21 cellular contexts compared by ENCODE assay signal in the genomic region with DNA sequence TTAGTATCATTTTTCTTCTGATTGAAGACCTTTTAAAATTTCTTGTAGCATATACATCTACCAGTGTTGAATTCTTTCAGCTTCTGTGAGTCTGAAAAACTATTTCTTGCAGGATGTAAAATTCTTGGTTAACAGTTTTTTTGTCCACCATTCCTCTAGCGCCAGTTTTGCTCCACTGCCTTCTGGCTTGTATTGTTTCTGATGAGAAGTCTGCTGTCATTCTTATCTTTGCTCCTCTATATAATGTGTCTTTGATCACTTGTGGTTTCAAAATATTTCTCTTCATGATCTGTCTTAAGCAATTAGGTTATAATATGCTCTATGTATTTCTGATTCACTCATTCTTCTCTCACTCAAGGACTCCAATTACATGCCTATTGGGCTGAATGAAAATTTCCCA.
A peak's percentile ranks its signal among the peaks of the same experiment; 100 is the strongest.
DNase-seq lines count a peak whose midpoint lies in the region; ATAC-seq, FAIRE-seq and TF ChIP-seq lines count a peak whose summit lies in the region.
"Had no signal": no experiment of that assay in that cellular context is flagged by ENCODE, and none has a peak within 500 bp of the region (broad histone marks: within the 10 kb centered on the region; RNA-seq: fewer than 3 reads in every experiment).

No MANE protein-coding gene starts in this region.

- H4K5ac ChIP-seq in mesendoderm (ENCODE audit: low read length): no peak overlapping the region

- DNase-seq in DMS53 (lab: John Stamatoyannopoulos, UW) (peak; percentile 27), DMS53 treated with DMSO at 0.1 percent for 48 hours (lab: John Stamatoyannopoulos, UW; ENCODE audit: unreplicated experiment) (no peak), HepG2 (ENCODE audit: low spot score) (no peak), right lobe of liver (no peak), SW480 (ENCODE audit: low spot score) (peak; percentile 22), mesendoderm (peak; percentile 23)
- no peak for DNase-seq in effector CD4-positive, alpha-beta T cell
- DNase-seq: AML-193; Caco-2; CD4-positive, alpha-beta T cell; HCEC 1CT had no signal

- H3K27ac ChIP-seq in HepG2 (ENCODE audit: extremely low read length, insufficient read depth, low read length): no peak overlapping the region
- H3K27ac ChIP-seq in right lobe of liver: no peak overlapping the region
- H3K27ac ChIP-seq in mesendoderm (ENCODE audit: low read depth, low read length): no peak overlapping the region
- H3K27ac ChIP-seq: 22Rv1, A549, C4-2B had no signal

- no TSS peak for BruUV-seq in HepG2 (replicated peaks; lab: Mats Ljungman, UMichigan)

- POLR2A ChIA-PET in HepG2 (lab: Yijun Ruan, JAX): no interaction called here

- CTCF ChIA-PET in HepG2 (lab: Yijun Ruan, JAX; ENCODE audit: low intra/inter-chr PET ratio, low total read pairs): no interaction called here

- TF ChIP-seq CTCF in HepG2 (CRISPR knock-in tag; IDR thresholded peaks at IDR 0.05) (no peak), right lobe of liver (IDR thresholded peaks at IDR 0.05) (no peak)

- H2BK5ac ChIP-seq in mesendoderm (ENCODE audit: low read length): no peak overlapping the region

- H3K4me3 ChIP-seq in HepG2 (replicated peaks in 1 of 3; ENCODE audit: insufficient read depth in 1 of 3, low read depth in 2 of 3, low read length in 3 of 3): no peak overlapping the region
- H3K4me3 ChIP-seq in right lobe of liver: no peak overlapping the region
- H3K4me3 ChIP-seq in mesendoderm (ENCODE audit: low read length): no peak overlapping the region
- H3K4me3 ChIP-seq: A549, GM23338 had no signal

- H3K9me3 ChIP-seq in HepG2 (ENCODE audit: low read length) (peaks cover 23% of the 10 kb centered on the region), right lobe of liver (no peaks in the 10 kb centered on the region)
- H3K9me3 ChIP-seq: A549 had no signal

- no peak overlapping the region for H2BK15ac ChIP-seq in mesendoderm (replicated peaks; ENCODE audit: low read depth)

- H3K18ac ChIP-seq in mesendoderm (ENCODE audit: low read length): no peak overlapping the region

- H3K9ac ChIP-seq in HepG2 (ENCODE audit: insufficient read depth, low read depth, low read length) (no peak overlapping the region), mesendoderm (ENCODE audit: low read length) (no peak overlapping the region)

- H3K4me1 ChIP-seq in HepG2 (ENCODE audit: insufficient read depth, low read length) (no peaks in the 10 kb centered on the region), right lobe of liver (no peaks in the 10 kb centered on the region), mesendoderm (ENCODE audit: control insufficient read depth, low read depth, low read length) (no peaks in the 10 kb centered on the region)
- H3K4me1 ChIP-seq: A549, Caco-2 had no signal

- H4K20me1 ChIP-seq in HepG2 (ENCODE audit: insufficient read depth, low read length): no peaks in the 10 kb centered on the region

- H3K79me2 ChIP-seq in HepG2 (ENCODE audit: insufficient read depth, low read length) (no peaks in the 10 kb centered on the region), mesendoderm (ENCODE audit: control insufficient read depth, insufficient read depth, low read length) (no peaks in the 10 kb centered on the region)

- no peak overlapping the region for H2AK5ac ChIP-seq in mesendoderm (ENCODE audit: low read length)

- no peak for TF ChIP-seq EP300 in HepG2 (IDR thresholded peaks at IDR 0.05; ENCODE audit: low read depth in 2 of 2, low read length in 2 of 2)
- no peak for TF ChIP-seq EP300 in HepG2 (CRISPR knock-in tag; IDR thresholded peaks at IDR 0.05; ENCODE audit: borderline replicate concordance)

- TF ChIP-seq RAD21 in HepG2 (CRISPR knock-in tag; IDR thresholded peaks at IDR 0.05): no peak

- intact Hi-C loops in HepG2 (cut with micrococcal nuclease; ENCODE audit: unreplicated experiment): no loop called here
- intact Hi-C loops in right lobe of liver (cut with DNase I): no loop called here

- no peak for FAIRE-seq in HepG2 (lab: Jason Lieb, UNC)
- FAIRE-seq: A549, D721Med, G401.6, GM12891, GM19239, H54 had no signal

- no peak overlapping the region for H3K4me2 ChIP-seq in HepG2 (ENCODE audit: low read depth, low read length)
- H3K4me2 ChIP-seq in mesendoderm (ENCODE audit: low read length): no peak overlapping the region
- H3K4me2 ChIP-seq: A549, GM23338 had no signal

- in situ Hi-C loops in HepG2 (cut with HindIII; ENCODE audit: extremely low pct_ligation_motif_present, low pct_unique_long_range_greater_than_20kb): no loop called here

- H3K36me3 ChIP-seq in HepG2 (replicated peaks in 1 of 2; ENCODE audit: control insufficient read depth in 1 of 2, insufficient read depth in 2 of 2, low read length in 2 of 2) (no peaks in the 10 kb centered on the region), right lobe of liver (no peaks in the 10 kb centered on the region), mesendoderm (ENCODE audit: control insufficient read depth, insufficient read depth, low read length) (no peaks in the 10 kb centered on the region)

- no peak for TF ChIP-seq POLR2A in HepG2 (IDR thresholded peaks at IDR 0.05; ENCODE audit: insufficient read depth in 1 of 2, low read depth in 2 of 2, low read length in 2 of 2)
- no peak for TF ChIP-seq POLR2A in right lobe of liver (IDR thresholded peaks at IDR 0.05)

- H3K23ac ChIP-seq in mesendoderm (ENCODE audit: low read length): no peak overlapping the region

- no peak overlapping the region for H2BK120ac ChIP-seq in mesendoderm (ENCODE audit: low read depth, low read length)

- H4K8ac ChIP-seq in mesendoderm (ENCODE audit: low read depth, low read length): no peak overlapping the region

- H3K27me3 ChIP-seq in HepG2 (ENCODE audit: control insufficient read depth in 1 of 2, insufficient read depth in 2 of 2, low read length in 2 of 2) (no peaks in the 10 kb centered on the region), right lobe of liver (no peaks in the 10 kb centered on the region), mesendoderm (ENCODE audit: insufficient read depth, low read length, poor library complexity) (no peaks in the 10 kb centered on the region)

- H3K79me1 ChIP-seq in mesendoderm (ENCODE audit: low read length): no peaks in the 10 kb centered on the region

- 54% methylated on average over 1 of the region's 1 CpG for WGBS in HepG2 (ENCODE audit: low lambda C conversion rate)
- WGBS in right lobe of liver (ENCODE audit: insufficient coverage, low coverage, low lambda C conversion rate, missing lambda C conversion rate): 77% methylated on average over 1 of the region's 1 CpG
- WGBS in mesendoderm (ENCODE audit: extremely low coverage, insufficient coverage, low lambda C conversion rate): no CpG with 5 or more reads among the region's 1 CpG

- no peak overlapping the region for H3K56ac ChIP-seq in mesendoderm (ENCODE audit: low read length)

- no peak for ATAC-seq in HepG2
- ATAC-seq in right lobe of liver: no peak
- no peak for ATAC-seq in HG03469 (IDR thresholded peaks at IDR 0.05; ENCODE audit: unreplicated experiment)
- ATAC-seq: A549, GM23338 had no signal

- no peak overlapping the region for H3K4ac ChIP-seq in mesendoderm (ENCODE audit: low read depth, low read length)

- no peak overlapping the region for H2AFZ ChIP-seq in HepG2 (ENCODE audit: low read length)
- H2AFZ ChIP-seq: GM23338 had no signal

TF ChIP-seq in HepG2, 621 proteins besides CTCF, POLR2A, EP300 and RAD21:
- TF ChIP-seq ZNF317 (CRISPR knock-in tag; IDR thresholded peaks at IDR 0.05): peak; percentile 98
- TF ChIP-seq, protein P1, sequence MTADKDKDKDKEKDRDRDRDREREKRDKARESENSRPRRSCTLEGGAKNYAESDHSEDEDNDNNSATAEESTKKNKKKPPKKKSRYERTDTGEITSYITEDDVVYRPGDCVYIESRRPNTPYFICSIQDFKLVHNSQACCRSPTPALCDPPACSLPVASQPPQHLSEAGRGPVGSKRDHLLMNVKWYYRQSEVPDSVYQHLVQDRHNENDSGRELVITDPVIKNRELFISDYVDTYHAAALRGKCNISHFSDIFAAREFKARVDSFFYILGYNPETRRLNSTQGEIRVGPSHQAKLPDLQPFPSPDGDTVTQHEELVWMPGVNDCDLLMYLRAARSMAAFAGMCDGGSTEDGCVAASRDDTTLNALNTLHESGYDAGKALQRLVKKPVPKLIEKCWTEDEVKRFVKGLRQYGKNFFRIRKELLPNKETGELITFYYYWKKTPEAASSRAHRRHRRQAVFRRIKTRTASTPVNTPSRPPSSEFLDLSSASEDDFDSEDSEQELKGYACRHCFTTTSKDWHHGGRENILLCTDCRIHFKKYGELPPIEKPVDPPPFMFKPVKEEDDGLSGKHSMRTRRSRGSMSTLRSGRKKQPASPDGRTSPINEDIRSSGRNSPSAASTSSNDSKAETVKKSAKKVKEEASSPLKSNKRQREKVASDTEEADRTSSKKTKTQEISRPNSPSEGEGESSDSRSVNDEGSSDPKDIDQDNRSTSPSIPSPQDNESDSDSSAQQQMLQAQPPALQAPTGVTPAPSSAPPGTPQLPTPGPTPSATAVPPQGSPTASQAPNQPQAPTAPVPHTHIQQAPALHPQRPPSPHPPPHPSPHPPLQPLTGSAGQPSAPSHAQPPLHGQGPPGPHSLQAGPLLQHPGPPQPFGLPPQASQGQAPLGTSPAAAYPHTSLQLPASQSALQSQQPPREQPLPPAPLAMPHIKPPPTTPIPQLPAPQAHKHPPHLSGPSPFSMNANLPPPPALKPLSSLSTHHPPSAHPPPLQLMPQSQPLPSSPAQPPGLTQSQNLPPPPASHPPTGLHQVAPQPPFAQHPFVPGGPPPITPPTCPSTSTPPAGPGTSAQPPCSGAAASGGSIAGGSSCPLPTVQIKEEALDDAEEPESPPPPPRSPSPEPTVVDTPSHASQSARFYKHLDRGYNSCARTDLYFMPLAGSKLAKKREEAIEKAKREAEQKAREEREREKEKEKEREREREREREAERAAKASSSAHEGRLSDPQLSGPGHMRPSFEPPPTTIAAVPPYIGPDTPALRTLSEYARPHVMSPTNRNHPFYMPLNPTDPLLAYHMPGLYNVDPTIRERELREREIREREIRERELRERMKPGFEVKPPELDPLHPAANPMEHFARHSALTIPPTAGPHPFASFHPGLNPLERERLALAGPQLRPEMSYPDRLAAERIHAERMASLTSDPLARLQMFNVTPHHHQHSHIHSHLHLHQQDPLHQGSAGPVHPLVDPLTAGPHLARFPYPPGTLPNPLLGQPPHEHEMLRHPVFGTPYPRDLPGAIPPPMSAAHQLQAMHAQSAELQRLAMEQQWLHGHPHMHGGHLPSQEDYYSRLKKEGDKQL (CRISPR knock-in tag; IDR thresholded peaks at IDR 0.05; ENCODE audit: low read depth): no peak

Comparison
In these comparisons a context has a peak if more than half of its experiments do, and no peak if none do; other contexts are left out.
1. DNase-seq: peak in DMS53 (single experiment), SW480 (single experiment) and mesendoderm (single experiment); none in DMS53 treated with DMSO at 0.1 percent for 48 hours (single experiment), HepG2 (single experiment), right lobe of liver (0 of 3) and effector CD4-positive, alpha-beta T cell (single experiment).